ENCODE assay signal across 12 cellular contexts in the genomic region with DNA sequence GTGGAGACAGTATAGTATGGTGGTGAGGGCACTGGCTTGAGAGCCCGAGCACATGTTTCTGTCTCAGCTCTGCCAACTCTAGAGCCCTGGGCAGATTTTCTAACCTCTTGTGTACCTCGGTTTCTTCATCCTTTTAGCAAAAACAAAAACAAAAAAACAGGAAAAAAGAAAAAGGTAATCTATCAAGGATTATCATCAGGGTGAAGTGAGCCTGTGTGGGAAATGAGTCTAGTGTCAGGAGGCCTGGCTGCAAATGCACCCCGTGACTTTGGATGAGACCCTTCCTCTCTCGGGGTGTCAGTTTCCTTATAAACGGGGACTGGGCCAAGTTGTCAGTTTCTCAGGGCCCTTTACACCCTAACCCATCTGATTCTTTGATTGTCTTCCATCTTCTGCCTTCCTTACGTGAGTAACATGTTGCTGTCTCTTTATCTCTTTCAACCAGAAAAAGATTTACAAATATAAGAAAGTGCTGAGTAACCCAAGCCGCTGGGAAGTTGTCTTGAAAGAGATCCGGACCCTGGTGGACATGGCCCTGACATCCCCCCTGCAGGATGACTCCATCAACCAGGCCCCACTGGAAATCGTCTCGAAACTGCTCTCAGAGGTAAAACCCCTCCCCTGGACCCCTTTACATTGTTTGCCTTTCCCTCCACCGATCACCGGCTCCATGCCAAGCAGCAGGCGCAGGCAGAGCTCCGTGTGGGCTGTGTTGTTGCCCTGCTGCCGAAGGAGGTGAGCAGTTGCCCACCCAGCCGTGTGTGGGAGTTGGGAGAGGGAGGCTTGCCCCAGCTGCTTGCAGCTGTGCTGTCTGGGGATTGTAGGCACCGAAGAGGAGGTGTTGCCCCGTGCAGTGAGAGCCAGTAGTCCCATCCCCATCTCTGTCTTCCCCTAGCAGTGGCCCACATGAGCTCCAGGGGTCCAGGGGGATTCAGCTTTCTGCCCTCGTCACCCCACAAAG.
A peak's percentile ranks its signal among the peaks of the same experiment; 100 is the strongest.
DNase-seq lines count a peak whose midpoint lies in the region; ATAC-seq and TF ChIP-seq lines count a peak whose summit lies in the region.
"Had no signal": no experiment of that assay in that cellular context is flagged by ENCODE, and none has a peak within 500 bp of the region (broad histone marks: within the 10 kb centered on the region; RNA-seq: fewer than 3 reads in every experiment).

No MANE protein-coding gene starts in this region.

- no peak overlapping the region for H2AFZ ChIP-seq in GM23338

- H3K4me1 ChIP-seq in BLaER1 (peaks cover 82% of the 10 kb centered on the region), GM23338 (ENCODE audit: insufficient read depth) (peaks cover 22% of the 10 kb centered on the region), mucosa of rectum (ENCODE audit: control insufficient read depth in 2 of 2, insufficient read depth in 2 of 2, low read length in 2 of 2) (peaks cover 4 to 6% of the 10 kb centered on the region in 2 donors)

- H3K9me2 ChIP-seq in GM23338 (ENCODE audit: insufficient read depth) = no peaks in the 10 kb centered on the region

- H4K20me1 ChIP-seq in BLaER1 = peaks cover 94% of the 10 kb centered on the region
- peaks cover 30% of the 10 kb centered on the region for H4K20me1 ChIP-seq in GM23338 (replicated peaks; ENCODE audit: insufficient read depth)

- DNase-seq in GM23338 (ENCODE audit: low spot score) (no peak), T-helper 17 cell (no peak), NCI-H2029 (lab: John Stamatoyannopoulos, UW) (no peak), GM10266 (ENCODE audit: extremely low spot score) (no peak)
- DNase-seq in stimulated activated CD8-positive, alpha-beta memory T cell treated with anti-CD3 and anti-CD28 coated beads, Interleukin-4, amount 100 ng/mL, for 48 hours = no peak
- DNase-seq: central memory CD4-positive, alpha-beta T cell; hippocampal formation; posterior cingulate gyrus; SIG-M5 had no signal

- ATAC-seq in GM23338 = peak; percentile 23
- no peak for ATAC-seq in T-helper 17 cell
- ATAC-seq in HG03439 (IDR thresholded peaks at IDR 0.05; ENCODE audit: unreplicated experiment) = no peak

- H3K9me3 ChIP-seq in BLaER1 = no peaks in the 10 kb centered on the region
- no peaks in the 10 kb centered on the region for H3K9me3 ChIP-seq in T-helper 17 cell (ENCODE audit: control insufficient read depth, low read length, poor library complexity, severe bottlenecking)
- no peaks in the 10 kb centered on the region for H3K9me3 ChIP-seq in mucosa of rectum (ENCODE audit: control insufficient read depth in 2 of 2, low read length in 2 of 2)

- H3K4me1 Mint-ChIP-seq in GM23338 (peaks cover 48% of the 10 kb centered on the region), T-helper 17 cell (peaks cover 20% of the 10 kb centered on the region)

- TF ChIP-seq CTCF in GM23338 (conservative IDR thresholded peaks at IDR 0.05; ENCODE audit: low read depth in 2 of 2) (no peak), GM10266 (IDR thresholded peaks at IDR 0.05; ENCODE audit: control insufficient read depth, insufficient read depth, low read depth, missing control alignments) (no peak)

- no peaks in the 10 kb centered on the region for H3K9me3 Mint-ChIP-seq in GM23338

- H3K4me3 Mint-ChIP-seq in GM23338 = no peak overlapping the region
- no peak overlapping the region for H3K4me3 Mint-ChIP-seq in T-helper 17 cell

- H3K9ac ChIP-seq in BLaER1 (peak overlapping the region; percentile 80), mucosa of rectum (ENCODE audit: low read depth in 1 of 2, low read length in 2 of 2) (peak overlapping the region; percentile 37 to 43)

- H3K4me3 ChIP-seq in BLaER1 = peak overlapping the region; percentile 55
- H3K4me3 ChIP-seq in GM23338 = no peak overlapping the region
- H3K4me3 ChIP-seq in mucosa of rectum (ENCODE audit: low read length in 2 of 2) = peak overlapping the region; percentile 42 to 53

- peaks cover 34% of the 10 kb centered on the region for H3K79me2 ChIP-seq in GM23338 (replicated peaks; ENCODE audit: insufficient read depth)

- H3K27me3 Mint-ChIP-seq in GM23338 (ENCODE audit: insufficient read depth, low read depth, poor library complexity) = peaks cover 9% of the 10 kb centered on the region
- no peaks in the 10 kb centered on the region for H3K27me3 Mint-ChIP-seq in T-helper 17 cell

- H3K27me3 ChIP-seq in BLaER1 (no peaks in the 10 kb centered on the region), GM23338 (ENCODE audit: insufficient read depth) (no peaks in the 10 kb centered on the region), mucosa of rectum (ENCODE audit: control insufficient read depth in 2 of 2, insufficient read depth in 2 of 2, low read length in 2 of 2) (no peaks in the 10 kb centered on the region)

- H3K27ac Mint-ChIP-seq in GM23338 (peak overlapping the region; percentile 85), T-helper 17 cell (peak overlapping the region; percentile 74)

- H3K36me3 ChIP-seq in BLaER1 = peaks cover 49% of the 10 kb centered on the region
- H3K36me3 ChIP-seq in GM23338 (ENCODE audit: insufficient read depth) = peaks cover 11% of the 10 kb centered on the region; the same call in 1 of the 2 replicates
- H3K36me3 ChIP-seq in mucosa of rectum (ENCODE audit: control insufficient read depth in 2 of 2, insufficient read depth in 2 of 2, low read length in 2 of 2) = peaks cover 14 to 19% of the 10 kb centered on the region in 2 donors

- H3K36me3 Mint-ChIP-seq in GM23338 (ENCODE audit: low read depth) = peaks cover 4% of the 10 kb centered on the region; the same call in 1 of the 3 replicates
- H3K36me3 Mint-ChIP-seq in T-helper 17 cell (ENCODE audit: low read depth) = peaks cover 3% of the 10 kb centered on the region

- peak overlapping the region; percentile 91 for H3K27ac ChIP-seq in BLaER1
- peak overlapping the region; percentile 82 for H3K27ac ChIP-seq in GM23338 (ENCODE audit: low read depth)
- H3K27ac ChIP-seq in mucosa of rectum (ENCODE audit: low read depth in 2 of 2, low read length in 2 of 2) = peak overlapping the region; percentile 65 to 70

- H3K4me2 ChIP-seq in BLaER1 = peak overlapping the region; percentile 96
- peak overlapping the region; percentile 23; the same call in 1 of the 2 replicates for H3K4me2 ChIP-seq in GM23338

- no peaks in the 10 kb centered on the region for H3F3A ChIP-seq in GM23338 (replicated peaks; ENCODE audit: low read depth)

TF ChIP-seq in GM23338, 12 proteins besides CTCF, POLR2A, EP300 and RAD21 (continues in another document):
- TF ChIP-seq REST (IDR thresholded peaks at IDR 0.05; ENCODE audit: unreplicated experiment) (no peak), EZH2 (IDR thresholded peaks at IDR 0.05; ENCODE audit: low read depth, unreplicated experiment) (no peak), POLR2AphosphoS5 (IDR thresholded peaks at IDR 0.05; ENCODE audit: low read depth) (no peak), ZNF331 (CRISPR knock-in tag; IDR thresholded peaks at IDR 0.05; ENCODE audit: low read depth) (no peak), ETS1 (IDR thresholded peaks at IDR 0.05) (no peak)
